In genomic region chr15:76935620-76936019, GRCh38 we compare ENCODE assay signal across 16 cellular contexts. TPM values are rescaled to one million over a fixed set of nuclear protein-coding genes. Genes with fewer than 3 reads are reported as not detected.
DNase-seq lines count a peak whose midpoint lies in the region; ATAC-seq and TF ChIP-seq lines count a peak whose summit lies in the region.
"Had no signal": no experiment of that assay in that cellular context is flagged by ENCODE, and none has a peak within 500 bp of the region (broad histone marks: within the 10 kb centered on the region; RNA-seq: fewer than 3 reads in every experiment).

No MANE protein-coding gene starts in this region.

- no peak for TF ChIP-seq POLR2A in adrenal gland (IDR thresholded peaks at IDR 0.05)

- DNase-seq in activated CD4-positive, alpha-beta memory T cell treated with anti-CD3 and anti-CD28 coated beads for 36 hours: no peak
- no peak for DNase-seq in activated CD4-positive, alpha-beta memory T cell treated with anti-CD3 and anti-CD28 coated beads, Interleukin-2, amount 10 ng/mL, durations not matched to agents 7 days and 5 days
- DNase-seq in GM20000 (ENCODE audit: low spot score) (peak; percentile 76), adrenal gland (no peak), posterior vena cava (ENCODE audit: low spot score) (no peak)
- DNase-seq: activated CD4-positive, CD25-positive, alpha-beta regulatory T cell treated with anti-CD3 and anti-CD28 coated beads, Interleukin-2, amount 50 U/mL, for 72 hours; DMS153; effector memory CD4-positive, alpha-beta T cell; NCI-H446; stimulated activated CD4-positive, alpha-beta T cell treated with anti-CD3 and anti-CD28 coated beads, Interleukin-1b, Interleukin-23, amount 100 ng/mL, for 48 hours; stimulated activated CD8-positive, alpha-beta memory T cell treated with anti-CD3 and anti-CD28 coated beads, Interleukin-4, amount 100 ng/mL, for 48 hours; T-cell; trophoblast cell had no signal

- H3K4me1 ChIP-seq in adrenal gland (replicated peaks in 1 of 2): peaks cover 0 to 15% of the 10 kb centered on the region in 2 donors

- H3K27ac Mint-ChIP-seq in activated CD4-positive, alpha-beta memory T cell treated with anti-CD3 and anti-CD28 coated beads for 36 hours: peak overlapping the region; percentile 31
- H3K27ac Mint-ChIP-seq in activated CD4-positive, alpha-beta memory T cell treated with anti-CD3 and anti-CD28 coated beads, Interleukin-2, amount 10 ng/mL, durations not matched to agents 7 days and 5 days: no peak overlapping the region
- H3K27ac Mint-ChIP-seq in activated naive CD8-positive, alpha-beta T cell: peak overlapping the region; percentile 0
- peak overlapping the region; percentile 75 for H3K27ac Mint-ChIP-seq in stimulated activated memory B cell treated with anti-CD40 and anti-IgM and Interleukin-4, amounts not matched to agents 10 μg/mL and 1 μg/mL and 100 μg/mL, for 72 hours
- H3K27ac Mint-ChIP-seq: T-cell had no signal

- intact Hi-C loops in activated CD4-positive, alpha-beta memory T cell treated with anti-CD3 and anti-CD28 coated beads for 36 hours (cut with micrococcal nuclease): no loop called here
- intact Hi-C loops in adrenal gland (cut with DNase I): no loop called here
- intact Hi-C loops in posterior vena cava (cut with DNase I): no loop called here

- no peaks in the 10 kb centered on the region for H3K27me3 Mint-ChIP-seq in activated CD4-positive, alpha-beta memory T cell treated with anti-CD3 and anti-CD28 coated beads for 36 hours
- no peaks in the 10 kb centered on the region for H3K27me3 Mint-ChIP-seq in activated CD4-positive, alpha-beta memory T cell treated with anti-CD3 and anti-CD28 coated beads, Interleukin-2, amount 10 ng/mL, durations not matched to agents 7 days and 5 days
- no peaks in the 10 kb centered on the region for H3K27me3 Mint-ChIP-seq in activated naive CD8-positive, alpha-beta T cell
- H3K27me3 Mint-ChIP-seq in stimulated activated memory B cell treated with anti-CD40 and anti-IgM and Interleukin-4, amounts not matched to agents 10 μg/mL and 1 μg/mL and 100 μg/mL, for 72 hours: no peaks in the 10 kb centered on the region
- H3K27me3 Mint-ChIP-seq: T-cell had no signal

- CTCF ChIA-PET in activated CD4-positive, alpha-beta memory T cell treated with anti-CD3 and anti-CD28 coated beads for 36 hours (lab: Charles Lee): no interaction called here
- CTCF ChIA-PET in activated CD4-positive, alpha-beta memory T cell treated with anti-CD3 and anti-CD28 coated beads, Interleukin-2, amount 10 ng/mL, durations not matched to agents 7 days and 5 days (lab: Charles Lee): interaction anchor here (1.4 kb wide), 1 partner anchor 10 kb away, joined by 4 read pairs; no protein-coding TSS in a partner anchor

- WGBS in adrenal gland, 4 donors: 92 to 94% (median 92%) methylated on average over 2 of the region's 2 CpGs

- H3K4me3 Mint-ChIP-seq in activated CD4-positive, alpha-beta memory T cell treated with anti-CD3 and anti-CD28 coated beads for 36 hours: no peak overlapping the region
- H3K4me3 Mint-ChIP-seq in activated CD4-positive, alpha-beta memory T cell treated with anti-CD3 and anti-CD28 coated beads, Interleukin-2, amount 10 ng/mL, durations not matched to agents 7 days and 5 days: no peak overlapping the region
- no peak overlapping the region for H3K4me3 Mint-ChIP-seq in activated naive CD8-positive, alpha-beta T cell
- H3K4me3 Mint-ChIP-seq in stimulated activated memory B cell treated with anti-CD40 and anti-IgM and Interleukin-4, amounts not matched to agents 10 μg/mL and 1 μg/mL and 100 μg/mL, for 72 hours: no peak overlapping the region
- H3K4me3 Mint-ChIP-seq: T-cell had no signal

- H3K27me3 ChIP-seq in adrenal gland: no peaks in the 10 kb centered on the region

- H3K27ac ChIP-seq in adrenal gland: no peak overlapping the region

- peaks cover 27% of the 10 kb centered on the region for H3K36me3 Mint-ChIP-seq in activated CD4-positive, alpha-beta memory T cell treated with anti-CD3 and anti-CD28 coated beads for 36 hours
- peaks cover 32% of the 10 kb centered on the region for H3K36me3 Mint-ChIP-seq in activated CD4-positive, alpha-beta memory T cell treated with anti-CD3 and anti-CD28 coated beads, Interleukin-2, amount 10 ng/mL, durations not matched to agents 7 days and 5 days (ENCODE audit: low read depth)
- H3K36me3 Mint-ChIP-seq in activated naive CD8-positive, alpha-beta T cell: peaks cover 12% of the 10 kb centered on the region
- peaks cover 8% of the 10 kb centered on the region for H3K36me3 Mint-ChIP-seq in stimulated activated memory B cell treated with anti-CD40 and anti-IgM and Interleukin-4, amounts not matched to agents 10 μg/mL and 1 μg/mL and 100 μg/mL, for 72 hours

- H3K4me3 ChIP-seq in adrenal gland: no peak overlapping the region

- POLR2A ChIA-PET in activated CD4-positive, alpha-beta memory T cell treated with anti-CD3 and anti-CD28 coated beads for 36 hours (lab: Charles Lee): no interaction called here
- POLR2A ChIA-PET in activated CD4-positive, alpha-beta memory T cell treated with anti-CD3 and anti-CD28 coated beads, Interleukin-2, amount 10 ng/mL, durations not matched to agents 7 days and 5 days (lab: Charles Lee): no interaction called here

- TF ChIP-seq CTCF in GM20000 (IDR thresholded peaks at IDR 0.05; ENCODE audit: extremely low read depth, missing control alignments) (no peak), adrenal gland (IDR thresholded peaks at IDR 0.05) (no peak)

- H3K9me3 Mint-ChIP-seq in activated CD4-positive, alpha-beta memory T cell treated with anti-CD3 and anti-CD28 coated beads for 36 hours: no peaks in the 10 kb centered on the region
- no peaks in the 10 kb centered on the region for H3K9me3 Mint-ChIP-seq in activated CD4-positive, alpha-beta memory T cell treated with anti-CD3 and anti-CD28 coated beads, Interleukin-2, amount 10 ng/mL, durations not matched to agents 7 days and 5 days
- no peaks in the 10 kb centered on the region for H3K9me3 Mint-ChIP-seq in activated naive CD8-positive, alpha-beta T cell (ENCODE audit: low read depth)
- H3K9me3 Mint-ChIP-seq in stimulated activated memory B cell treated with anti-CD40 and anti-IgM and Interleukin-4, amounts not matched to agents 10 μg/mL and 1 μg/mL and 100 μg/mL, for 72 hours: no peaks in the 10 kb centered on the region
- H3K9me3 Mint-ChIP-seq: T-cell had no signal

- no peaks in the 10 kb centered on the region for H3K9me3 ChIP-seq in adrenal gland (replicated peaks in 1 of 3)

- peak; percentile 37 for ATAC-seq in stimulated activated memory B cell treated with anti-CD40 and anti-IgM and Interleukin-4, amounts not matched to agents 10 μg/mL and 1 μg/mL and 100 μg/mL, for 72 hours
- ATAC-seq in GM21360 (IDR thresholded peaks at IDR 0.05; ENCODE audit: unreplicated experiment): no peak
- ATAC-seq: T-cell had no signal

- H3K4me1 Mint-ChIP-seq in activated CD4-positive, alpha-beta memory T cell treated with anti-CD3 and anti-CD28 coated beads for 36 hours (ENCODE audit: low read depth): peaks cover 26% of the 10 kb centered on the region
- H3K4me1 Mint-ChIP-seq in activated CD4-positive, alpha-beta memory T cell treated with anti-CD3 and anti-CD28 coated beads, Interleukin-2, amount 10 ng/mL, durations not matched to agents 7 days and 5 days: peaks cover 48% of the 10 kb centered on the region
- H3K4me1 Mint-ChIP-seq in activated naive CD8-positive, alpha-beta T cell (ENCODE audit: low read depth): peaks cover 39% of the 10 kb centered on the region
- H3K4me1 Mint-ChIP-seq in stimulated activated memory B cell treated with anti-CD40 and anti-IgM and Interleukin-4, amounts not matched to agents 10 μg/mL and 1 μg/mL and 100 μg/mL, for 72 hours: peaks cover 33% of the 10 kb centered on the region

- H3K36me3 ChIP-seq in adrenal gland (replicated peaks in 1 of 2): peaks cover 0 to 23% of the 10 kb centered on the region in 2 donors

RNA-seq across cellular contexts. Expression of gene RCN2, which starts 4.1 kb away (rescaled TPM):
- 10 to 100 TPM; 27.0 to 27.6 TPM for total RNA-seq in activated CD4-positive, alpha-beta memory T cell treated with anti-CD3 and anti-CD28 coated beads for 36 hours
- 10 to 100 TPM; 23.0 to 24.9 TPM for total RNA-seq in activated CD4-positive, alpha-beta memory T cell treated with anti-CD3 and anti-CD28 coated beads, Interleukin-2, amount 10 ng/mL, durations not matched to agents 7 days and 5 days
- total RNA-seq in adrenal gland (10 to 100 TPM; 15.5 to 40.2 (median 30.5) TPM), posterior vena cava (10 to 100 TPM; 37.4 to 40.7 TPM)
- 10 to 100 TPM in 2 of 3 donors, 1 to 10 TPM in 1; 9.7 to 58.6 (median 12.9) TPM for polyA plus RNA-seq in adrenal gland

RNA-seq across cellular contexts. Expression of gene SCAPER, which starts 30.5 kb away (rescaled TPM):
- total RNA-seq in activated CD4-positive, alpha-beta memory T cell treated with anti-CD3 and anti-CD28 coated beads for 36 hours: 10 to 100 TPM; 21.5 to 22.9 TPM
- total RNA-seq in activated CD4-positive, alpha-beta memory T cell treated with anti-CD3 and anti-CD28 coated beads, Interleukin-2, amount 10 ng/mL, durations not matched to agents 7 days and 5 days: 10 to 100 TPM; 19.2 to 21.9 TPM
- total RNA-seq in adrenal gland (10 to 100 TPM; 15.7 to 95.3 (median 25.6) TPM), posterior vena cava (10 to 100 TPM; 27.9 to 32.1 TPM)
- 10 to 100 TPM in 1 of 3 donors, 1 to 10 TPM in 2; 3.9 to 15.9 (median 5.1) TPM for polyA plus RNA-seq in adrenal gland

RNA-seq across cellular contexts. Expression of gene PSTPIP1, which starts 59.3 kb away (rescaled TPM):
- total RNA-seq in activated CD4-positive, alpha-beta memory T cell treated with anti-CD3 and anti-CD28 coated beads for 36 hours: 100 to 1,000 TPM; 155 to 164 TPM
- 100 to 1,000 TPM; 181 to 187 TPM for total RNA-seq in activated CD4-positive, alpha-beta memory T cell treated with anti-CD3 and anti-CD28 coated beads, Interleukin-2, amount 10 ng/mL, durations not matched to agents 7 days and 5 days
- total RNA-seq in adrenal gland (10 to 100 TPM in 5 of 8 donors, 1 to 10 TPM in 3; 8.6 to 15.3 (median 10.7) TPM), posterior vena cava (10 to 100 TPM; 12.9 to 18.1 TPM)
- polyA plus RNA-seq in adrenal gland: 10 to 100 TPM in 2 of 3 donors, 1 to 10 TPM in 1; 1.4 to 31.5 (median 16.7) TPM

Comparison
In these comparisons a context has a peak if more than half of its experiments do, and no peak if none do; other contexts are left out.
1. RNA of gene PSTPIP1, which starts 59.3 kb away (total RNA-seq): 181 to 187 TPM in activated CD4-positive, alpha-beta memory T cell treated with anti-CD3 and anti-CD28 coated beads, Interleukin-2, amount 10 ng/mL, durations not matched to agents 7 days and 5 days and 155 to 164 TPM in activated CD4-positive, alpha-beta memory T cell treated with anti-CD3 and anti-CD28 coated beads for 36 hours; 12.9 to 18.1 TPM in posterior vena cava and 8.6 to 15.3 TPM in adrenal gland; every median in the first group is over 4 times any median in the second.